Comparison of ENCODE assay signal across 9 cellular contexts in genomic region chr7:93178213-93178612, GRCh38. TPM values are rescaled to one million over a fixed set of nuclear protein-coding genes. Genes with fewer than 3 reads are reported as not detected.
A peak's percentile ranks its signal among the peaks of the same experiment; 100 is the strongest.
DNase-seq lines count a peak whose midpoint lies in the region; TF ChIP-seq lines count a peak whose summit lies in the region.
"Had no signal": no experiment of that assay in that cellular context is flagged by ENCODE, and none has a peak within 500 bp of the region (broad histone marks: within the 10 kb centered on the region; RNA-seq: fewer than 3 reads in every experiment).

No MANE protein-coding gene starts in this region.

- DNase-seq in NCI-H82 (lab: John Stamatoyannopoulos, UW) (peak; percentile 18), NCI-H82 treated with DMSO at 0.1 percent for 48 hours (lab: John Stamatoyannopoulos, UW; ENCODE audit: unreplicated experiment) (no peak), NCI-H2171 treated with DMSO at 0.1 percent for 48 hours (lab: John Stamatoyannopoulos, UW) (peak; percentile 69), choroid plexus epithelial cell (ENCODE audit: low read depth) (peak; percentile 36), superior temporal gyrus (ENCODE audit: extremely low spot score) (peak; percentile 40), NCI-H524 treated with DMSO at 0.1 percent for 48 hours (lab: John Stamatoyannopoulos, UW) (no peak), ureter (ENCODE audit: low spot score) (no peak), cerebellar nuclear complex (lab: John Stamatoyannopoulos, UW) (no peak)
- DNase-seq: left cardiac atrium had no signal

- TF ChIP-seq CTCF in choroid plexus epithelial cell (conservative IDR thresholded peaks at IDR 0.05; ENCODE audit: low read depth, low read length): peak; percentile 27

- H3K4me3 ChIP-seq in choroid plexus epithelial cell (ENCODE audit: low read depth, low read length): no peak overlapping the region

RNA-seq across cellular contexts. Expression of gene SAMD9L, which starts 30.0 kb away (rescaled TPM):
- 15.9 TPM for total RNA-seq in ureter

RNA-seq across cellular contexts. Expression of gene HEPACAM2, which starts 48.1 kb away (rescaled TPM):
- not detected for total RNA-seq in ureter
- total RNA-seq: left cardiac atrium had no signal

RNA-seq across cellular contexts. Expression of gene VPS50, which starts 54.0 kb away (rescaled TPM):
- 42.7 TPM for total RNA-seq in ureter

Comparison
In these comparisons a context has a peak if more than half of its experiments do, and no peak if none do; other contexts are left out.
1. DNase-seq: peak in NCI-H82 (single experiment), NCI-H2171 treated with DMSO at 0.1 percent for 48 hours (single experiment), choroid plexus epithelial cell (single experiment) and superior temporal gyrus (single experiment); none in NCI-H82 treated with DMSO at 0.1 percent for 48 hours (single experiment), NCI-H524 treated with DMSO at 0.1 percent for 48 hours (single experiment), ureter (single experiment) and cerebellar nuclear complex (0 of 2).